In the genomic region with DNA sequence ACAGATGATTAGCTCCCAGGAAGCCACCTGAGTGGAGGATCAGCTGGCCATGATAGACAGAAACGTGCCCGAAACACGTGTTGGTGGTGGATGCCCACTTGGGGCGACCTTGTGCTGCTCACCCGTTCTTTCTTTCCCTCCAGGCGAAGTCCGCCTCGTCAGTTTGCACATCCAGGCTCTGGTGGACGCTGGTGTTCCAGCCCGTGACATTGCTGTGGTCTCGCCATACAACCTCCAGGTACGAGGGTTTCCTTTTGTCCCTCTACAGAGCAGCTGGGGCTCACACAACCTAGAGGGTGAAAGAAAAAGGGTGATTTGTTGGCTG, we compare ENCODE assay signal across 40 cellular contexts. TPM values are rescaled to one million over a fixed set of nuclear protein-coding genes. Genes with fewer than 3 reads are reported as not detected.
"Had no signal": no experiment of that assay in that cellular context is flagged by ENCODE, and none has a peak within 500 bp of the region (broad histone marks: within the 10 kb centered on the region; RNA-seq: fewer than 3 reads in every experiment).

No MANE protein-coding gene starts in this region.

- H3K36me3 ChIP-seq: uterus had no signal

- H3K9me3 Mint-ChIP-seq: activated CD4-positive, alpha-beta memory T cell treated with anti-CD3 and anti-CD28 coated beads for 36 hours; activated naive CD4-positive, alpha-beta T cell treated with anti-CD3 and anti-CD28 coated beads for 36 hours; activated naive CD8-positive, alpha-beta T cell treated with anti-CD3 and anti-CD28 coated beads for 36 hours; activated T-helper 1 cell treated with anti-CD3 and anti-CD28 coated beads, Interleukin-12 subunit alpha, Interleukin-12 subunit beta, Interleukin-2, Interleukin-4 antibody, amounts not matched to agents 30 ng/mL and 10 ng/mL and 1 ng/mL, durations not matched to agents 14 hours and 24 hours and 36 hours; effector memory CD8-positive, alpha-beta T cell; natural killer cell treated with Interleukin-12 subunit alpha and Interleukin-12 subunit beta and Interleukin-15 and Interleukin-18, amount 100 ng/mL, for 72 hours; T-helper 1 cell treated with Interleukin-12 subunit alpha and Interleukin-12 subunit beta and Interleukin-4 antibody, amounts not matched to agents 30 μg/mL and 1 μg/mL, for 36 hours had no signal

- H3K27me3 ChIP-seq: adrenal gland, body of pancreas, cardiac muscle cell, colonic mucosa, dorsolateral prefrontal cortex, heart left ventricle, right lobe of liver, uterus had no signal

- H3K9me3 ChIP-seq: adrenal gland, body of pancreas, colonic mucosa, heart left ventricle, left ventricle myocardium inferior, right lobe of liver, uterus had no signal

- FAIRE-seq: endothelial cell of umbilical vein, TTC549 had no signal

- H3K27ac ChIP-seq: adrenal gland, body of pancreas, cardiac muscle cell, colonic mucosa, dorsolateral prefrontal cortex, right lobe of liver, skin epidermis, VCaP had no signal

- H3K4me1 ChIP-seq: adrenal gland, body of pancreas, colonic mucosa, right lobe of liver, uterus had no signal

- DNase-seq: activated CD4-positive, alpha-beta memory T cell treated with anti-CD3 and anti-CD28 coated beads for 36 hours; activated CD4-positive, alpha-beta T cell treated with anti-CD3 and anti-CD28 coated beads for 4 hours; activated CD8-positive, alpha-beta memory T cell treated with anti-CD3 and anti-CD28 coated beads, Interleukin-2, amount 50 U/mL, for 4 hours; activated effector memory CD4-positive, alpha-beta T cell treated with anti-CD3 and anti-CD28 coated beads, Interleukin-2, amount 50 U/mL, for 16 hours; activated naive CD4-positive, alpha-beta T cell treated with anti-CD3 and anti-CD28 coated beads for 36 hours; activated naive CD8-positive, alpha-beta T cell treated with anti-CD3 and anti-CD28 coated beads for 36 hours; activated T-cell treated with anti-CD3 and anti-CD28 coated beads, Interleukin-2, amount 50 U/mL, for 1 hour; adrenal gland; aorta; body of pancreas; cerebellar nuclear complex; colonic mucosa; dorsolateral prefrontal cortex; effector memory CD8-positive, alpha-beta T cell; foreskin fibroblast; left ventricle myocardium inferior; mesendoderm; stimulated activated CD4-positive, alpha-beta T cell treated with anti-CD3 and anti-CD28 coated beads, Interleukin-1b, Interleukin-23, amount 100 ng/mL, for 48 hours; stimulated activated naive CD4-positive, alpha-beta T cell; T-helper 9 cell; trophoblast cell; uterus had no signal

- H3K27ac Mint-ChIP-seq: activated CD4-positive, alpha-beta memory T cell treated with anti-CD3 and anti-CD28 coated beads for 36 hours; activated naive CD4-positive, alpha-beta T cell treated with anti-CD3 and anti-CD28 coated beads for 36 hours; activated naive CD8-positive, alpha-beta T cell treated with anti-CD3 and anti-CD28 coated beads for 36 hours; activated T-helper 1 cell treated with anti-CD3 and anti-CD28 coated beads, Interleukin-12 subunit alpha, Interleukin-12 subunit beta, Interleukin-2, Interleukin-4 antibody, amounts not matched to agents 30 ng/mL and 10 ng/mL and 1 ng/mL, durations not matched to agents 14 hours and 24 hours and 36 hours; effector memory CD8-positive, alpha-beta T cell; natural killer cell treated with Interleukin-12 subunit alpha and Interleukin-12 subunit beta and Interleukin-15 and Interleukin-18, amount 100 ng/mL, for 72 hours; T-helper 1 cell treated with Interleukin-12 subunit alpha and Interleukin-12 subunit beta and Interleukin-4 antibody, amounts not matched to agents 30 μg/mL and 1 μg/mL, for 36 hours had no signal

- H3K4me3 Mint-ChIP-seq: activated CD4-positive, alpha-beta memory T cell treated with anti-CD3 and anti-CD28 coated beads for 36 hours; activated naive CD4-positive, alpha-beta T cell treated with anti-CD3 and anti-CD28 coated beads for 36 hours; activated naive CD8-positive, alpha-beta T cell treated with anti-CD3 and anti-CD28 coated beads for 36 hours; activated T-helper 1 cell treated with anti-CD3 and anti-CD28 coated beads, Interleukin-12 subunit alpha, Interleukin-12 subunit beta, Interleukin-2, Interleukin-4 antibody, amounts not matched to agents 30 ng/mL and 10 ng/mL and 1 ng/mL, durations not matched to agents 14 hours and 24 hours and 36 hours; effector memory CD8-positive, alpha-beta T cell; natural killer cell treated with Interleukin-12 subunit alpha and Interleukin-12 subunit beta and Interleukin-15 and Interleukin-18, amount 100 ng/mL, for 72 hours; T-helper 1 cell treated with Interleukin-12 subunit alpha and Interleukin-12 subunit beta and Interleukin-4 antibody, amounts not matched to agents 30 μg/mL and 1 μg/mL, for 36 hours had no signal

- ATAC-seq: body of pancreas; effector memory CD8-positive, alpha-beta T cell; heart left ventricle; natural killer cell treated with Interleukin-12 subunit alpha and Interleukin-12 subunit beta and Interleukin-15 and Interleukin-18, amount 100 ng/mL, for 72 hours; right lobe of liver had no signal

- H3K27me3 Mint-ChIP-seq: activated CD4-positive, alpha-beta memory T cell treated with anti-CD3 and anti-CD28 coated beads for 36 hours; activated naive CD8-positive, alpha-beta T cell treated with anti-CD3 and anti-CD28 coated beads for 36 hours; effector memory CD8-positive, alpha-beta T cell; natural killer cell treated with Interleukin-12 subunit alpha and Interleukin-12 subunit beta and Interleukin-15 and Interleukin-18, amount 100 ng/mL, for 72 hours had no signal

- H3K4me1 Mint-ChIP-seq: activated naive CD8-positive, alpha-beta T cell treated with anti-CD3 and anti-CD28 coated beads for 36 hours had no signal

- H3K4me3 ChIP-seq: adrenal gland, body of pancreas, cardiac muscle cell, colonic mucosa, dorsolateral prefrontal cortex, heart left ventricle, left ventricle myocardium inferior, lung, right lobe of liver, skin epidermis, uterus had no signal

RNA-seq across cellular contexts. Expression of gene MRGPRD, which starts 46.5 kb away (rescaled TPM):
- total RNA-seq: activated CD4-positive, alpha-beta memory T cell treated with anti-CD3 and anti-CD28 coated beads for 36 hours; activated CD8-positive, alpha-beta memory T cell treated with anti-CD3 and anti-CD28 coated beads for 36 hours; activated naive CD4-positive, alpha-beta T cell treated with anti-CD3 and anti-CD28 coated beads for 36 hours; activated naive CD8-positive, alpha-beta T cell treated with anti-CD3 and anti-CD28 coated beads for 36 hours; activated T-helper 1 cell treated with anti-CD3 and anti-CD28 coated beads, Interleukin-12 subunit alpha, Interleukin-12 subunit beta, Interleukin-2, Interleukin-4 antibody, amounts not matched to agents 30 ng/mL and 10 ng/mL and 1 ng/mL, durations not matched to agents 14 hours and 24 hours and 36 hours; adrenal gland; body of pancreas; cardiac muscle cell; colonic mucosa; dorsolateral prefrontal cortex; endothelial cell of umbilical vein; heart left ventricle; left ventricle myocardium inferior; lung; mononuclear cell; myocyte; natural killer cell treated with Interleukin-12 subunit alpha and Interleukin-12 subunit beta and Interleukin-15 and Interleukin-18, amount 100 ng/mL, for 72 hours; osteoblast; renal cortical epithelial cell; right lobe of liver; temporal lobe had no signal
- polyA plus RNA-seq: adrenal gland, aorta, cardiac muscle cell, endothelial cell of umbilical vein, esophagus, heart left ventricle, lung had no signal
